In the genomic region with DNA sequence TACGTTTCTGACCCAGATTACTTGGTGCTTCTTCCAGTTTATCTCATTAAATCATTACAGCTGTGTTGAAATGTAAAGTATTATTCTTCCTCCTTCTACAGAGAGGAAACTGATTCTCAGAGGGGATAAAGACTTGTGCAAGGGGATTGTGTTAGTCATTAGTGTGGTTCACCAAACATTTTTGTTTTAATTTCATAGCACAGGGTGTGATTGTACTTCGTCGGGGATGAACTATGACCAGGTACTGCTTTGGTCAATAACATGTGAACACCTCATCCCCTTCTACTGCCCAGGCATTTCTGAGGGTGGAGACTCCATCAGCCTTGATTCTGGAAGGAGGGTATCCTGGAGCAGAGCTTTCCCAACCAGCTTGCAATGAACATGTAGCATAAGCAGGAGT, we compare ENCODE assay signal across 24 cellular contexts.
"Had no signal": no experiment of that assay in that cellular context is flagged by ENCODE, and none has a peak within 500 bp of the region (broad histone marks: within the 10 kb centered on the region; RNA-seq: fewer than 3 reads in every experiment).

No MANE protein-coding gene starts in this region.

- H3K9me3 Mint-ChIP-seq: effector memory CD8-positive, alpha-beta T cell; nephron had no signal

- H3K4me3 ChIP-seq: colonic mucosa, gastrocnemius medialis, left lung, neural progenitor cell, right lobe of liver, stomach, thyroid gland had no signal

- H3K4me1 Mint-ChIP-seq: naive thymus-derived CD4-positive, alpha-beta T cell; nephron had no signal

- H3K4me1 ChIP-seq: colonic mucosa, gastrocnemius medialis, left lung, parathyroid adenoma, right lobe of liver, stomach, thyroid gland had no signal

- H3K4me3 Mint-ChIP-seq: effector memory CD8-positive, alpha-beta T cell; naive thymus-derived CD4-positive, alpha-beta T cell; nephron; neural progenitor cell had no signal

- H3K36me3 Mint-ChIP-seq: neural progenitor cell had no signal

- H3K27ac Mint-ChIP-seq: effector memory CD8-positive, alpha-beta T cell; naive thymus-derived CD4-positive, alpha-beta T cell; nephron; neural progenitor cell; progenitor cell of endocrine pancreas had no signal

- H3K27ac ChIP-seq: colonic mucosa, gastrocnemius medialis, left lung, neural progenitor cell, parathyroid adenoma, right lobe of liver, stomach, thyroid gland had no signal

- H3K36me3 ChIP-seq: colonic mucosa, gastrocnemius medialis, left lung, neural progenitor cell, right lobe of liver, stomach, thyroid gland had no signal

- H3K27me3 ChIP-seq: colonic mucosa, gastrocnemius medialis, right lobe of liver, thyroid gland had no signal

- ATAC-seq: effector memory CD8-positive, alpha-beta T cell; esophagus mucosa; gastrocnemius medialis; left cardiac atrium; left lung; naive thymus-derived CD4-positive, alpha-beta T cell; right lobe of liver had no signal

- H3K9me3 ChIP-seq: colonic mucosa, gastrocnemius medialis, left lung, right lobe of liver, stomach, thyroid gland had no signal

- DNase-seq: colonic mucosa; dermis blood vessel endothelial cell; effector memory CD8-positive, alpha-beta T cell; foreskin fibroblast; gastrocnemius medialis; head of caudate nucleus; left cardiac atrium; left lung; mesendoderm; midbrain; naive thymus-derived CD4-positive, alpha-beta T cell; right lobe of liver; small intestine; stimulated activated CD4-positive, alpha-beta T cell treated with anti-CD3 and anti-CD28 coated beads, Interleukin-15, amount 100 ng/mL, for 24 hours; stimulated activated CD4-positive, alpha-beta T cell treated with anti-CD3 and anti-CD28 coated beads, Interleukin-2, amount 100 ng/mL, for 48 hours; stimulated activated naive CD4-positive, alpha-beta T cell; stomach; thyroid gland; trophoblast cell had no signal
